ENCODE assay signal across 16 cellular contexts in the genomic region with DNA sequence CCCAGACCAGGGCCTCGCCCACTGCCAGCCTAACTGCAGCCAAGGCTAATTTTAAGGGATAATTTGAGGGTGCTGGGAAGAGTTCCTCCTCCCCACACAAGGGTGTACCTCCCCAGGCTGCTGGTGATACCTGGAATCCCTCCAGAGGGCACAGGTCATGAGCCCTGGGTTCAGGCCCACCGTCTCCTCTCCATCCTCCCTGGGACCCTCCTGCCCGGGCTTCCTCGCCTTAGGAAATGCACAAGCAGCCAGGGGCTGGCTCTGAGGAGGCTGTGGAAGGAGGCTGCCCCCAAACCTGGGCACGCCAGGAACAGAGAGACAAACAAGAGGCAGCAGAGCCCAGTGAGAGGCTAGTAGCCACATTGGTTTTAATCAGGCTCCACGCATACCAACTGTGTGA. TPM values are rescaled to one million over a fixed set of nuclear protein-coding genes. Genes with fewer than 3 reads are reported as not detected.
DNase-seq lines count a peak whose midpoint lies in the region; ATAC-seq and TF ChIP-seq lines count a peak whose summit lies in the region.
"Had no signal": no experiment of that assay in that cellular context is flagged by ENCODE, and none has a peak within 500 bp of the region (broad histone marks: within the 10 kb centered on the region; RNA-seq: fewer than 3 reads in every experiment).

No MANE protein-coding gene starts in this region.

- peak overlapping the region in 10 of 11 experiments; percentile 83 to 99 (median 93); a peak in 20 of 22 replicates for H3K4me2 ChIP-seq in BLaER1 treated with 17β-estradiol and CSF1 and Interleukin-3, amounts not matched to agents 10 nM and 100 nM
- H3K4me2 ChIP-seq in mesendoderm (ENCODE audit: low read length) = no peak overlapping the region

- no peak overlapping the region for H3K4me3 ChIP-seq in BLaER1 treated with 17β-estradiol and CSF1 and Interleukin-3, amounts not matched to agents 10 nM and 100 nM
- H3K4me3 ChIP-seq in mesendoderm (ENCODE audit: low read length) (no peak overlapping the region), suprapubic skin (no peak overlapping the region)

- H3K27me3 ChIP-seq in BLaER1 treated with 17β-estradiol and CSF1 and Interleukin-3, amounts not matched to agents 10 nM and 100 nM = no peaks in the 10 kb centered on the region
- H3K27me3 ChIP-seq in mesendoderm (ENCODE audit: insufficient read depth, low read length, poor library complexity) (no peaks in the 10 kb centered on the region), suprapubic skin (no peaks in the 10 kb centered on the region)

- no peaks in the 10 kb centered on the region for H3K9me3 ChIP-seq in BLaER1 treated with 17β-estradiol and CSF1 and Interleukin-3, amounts not matched to agents 10 nM and 100 nM (replicated peaks in 1 of 11)
- no peaks in the 10 kb centered on the region for H3K9me3 ChIP-seq in suprapubic skin

- no peak overlapping the region for H3K27ac Mint-ChIP-seq in chondrocyte (ENCODE audit: unreplicated experiment)
- no peak overlapping the region for H3K27ac Mint-ChIP-seq in activated CD8-positive, alpha-beta memory T cell treated with anti-CD3 and anti-CD28 coated beads, Interleukin-2, amount 10 ng/mL, durations not matched to agents 7 days and 5 days
- no peak overlapping the region for H3K27ac Mint-ChIP-seq in progenitor cell of endocrine pancreas
- H3K27ac Mint-ChIP-seq: CD4-positive, CD25-positive, alpha-beta regulatory T cell; HFFc6 had no signal

- peak overlapping the region; percentile 46 for H3K4ac ChIP-seq in mesendoderm (ENCODE audit: low read depth, low read length)

- H3K9me3 Mint-ChIP-seq in chondrocyte (ENCODE audit: low read depth) (no peaks in the 10 kb centered on the region), progenitor cell of endocrine pancreas (ENCODE audit: low read depth) (no peaks in the 10 kb centered on the region)
- no peaks in the 10 kb centered on the region for H3K9me3 Mint-ChIP-seq in activated CD8-positive, alpha-beta memory T cell treated with anti-CD3 and anti-CD28 coated beads, Interleukin-2, amount 10 ng/mL, durations not matched to agents 7 days and 5 days (ENCODE audit: low read depth)
- H3K9me3 Mint-ChIP-seq: CD4-positive, CD25-positive, alpha-beta regulatory T cell; HFFc6 had no signal

- H2BK5ac ChIP-seq in mesendoderm (ENCODE audit: low read length) = peak overlapping the region; percentile 25

- no CpG with 5 or more reads among the region's 6 CpGs for WGBS in mesendoderm (ENCODE audit: extremely low coverage, insufficient coverage, low lambda C conversion rate)
- 90% methylated on average over 5 of the region's 6 CpGs for WGBS in suprapubic skin

- H3K56ac ChIP-seq in mesendoderm (ENCODE audit: low read length) = peak overlapping the region; percentile 94

- H4K20me1 ChIP-seq in BLaER1 treated with 17β-estradiol and CSF1 and Interleukin-3, amounts not matched to agents 10 nM and 100 nM = no peaks in the 10 kb centered on the region; a peak in 1 of 22 replicates

- H3K23ac ChIP-seq in mesendoderm (ENCODE audit: low read length) = no peak overlapping the region

- no peaks in the 10 kb centered on the region for H3K36me3 ChIP-seq in BLaER1 treated with 17β-estradiol and CSF1 and Interleukin-3, amounts not matched to agents 10 nM and 100 nM
- H3K36me3 ChIP-seq in mesendoderm (ENCODE audit: control insufficient read depth, insufficient read depth, low read length) (no peaks in the 10 kb centered on the region), suprapubic skin (no peaks in the 10 kb centered on the region)

- peak; percentile 43 for DNase-seq in chondrocyte (ENCODE audit: low spot score)
- no peak for DNase-seq in mesendoderm
- DNase-seq in suprapubic skin (ENCODE audit: low spot score in 2 of 2) = no peak
- DNase-seq in pons (ENCODE audit: low spot score) = no peak
- no peak for DNase-seq in SHP77 (lab: John Stamatoyannopoulos, UW)
- DNase-seq in activated CD8-positive, alpha-beta memory T cell treated with anti-CD3 and anti-CD28 coated beads, Interleukin-2, amount 10 ng/mL, durations not matched to agents 7 days and 5 days = no peak
- DNase-seq in progenitor cell of endocrine pancreas (ENCODE audit: low spot score, unreplicated experiment) = no peak
- DNase-seq: CD4-positive, CD25-positive, alpha-beta regulatory T cell; HFFc6; KG1; NCI-H1417 treated with DMSO at 0.1 percent for 48 hours; NCI-H2029; NCI-H2171; NCI-H446; NCI-H774 had no signal

- TF ChIP-seq POLR2A in suprapubic skin (IDR thresholded peaks at IDR 0.05) = no peak

- H4K8ac ChIP-seq in mesendoderm (ENCODE audit: low read depth, low read length) = no peak overlapping the region

- H3K79me2 ChIP-seq in mesendoderm (ENCODE audit: control insufficient read depth, insufficient read depth, low read length) = no peaks in the 10 kb centered on the region

- H3K9ac ChIP-seq in BLaER1 treated with 17β-estradiol and CSF1 and Interleukin-3, amounts not matched to agents 10 nM and 100 nM = peak overlapping the region in 3 of 11 experiments; percentile 1 to 77 (median 18); a peak in 1 of 22 replicates
- H3K9ac ChIP-seq in mesendoderm (ENCODE audit: low read length) = no peak overlapping the region

- no peaks in the 10 kb centered on the region for H3K36me3 Mint-ChIP-seq in chondrocyte (ENCODE audit: low read depth)
- H3K36me3 Mint-ChIP-seq in activated CD8-positive, alpha-beta memory T cell treated with anti-CD3 and anti-CD28 coated beads, Interleukin-2, amount 10 ng/mL, durations not matched to agents 7 days and 5 days = no peaks in the 10 kb centered on the region
- H3K36me3 Mint-ChIP-seq in progenitor cell of endocrine pancreas (ENCODE audit: insufficient read depth) = no peaks in the 10 kb centered on the region
- H3K36me3 Mint-ChIP-seq: CD4-positive, CD25-positive, alpha-beta regulatory T cell had no signal

- peak overlapping the region; percentile 71 for H2AK5ac ChIP-seq in mesendoderm (ENCODE audit: low read length)

- no peak for ATAC-seq in activated CD8-positive, alpha-beta memory T cell treated with anti-CD3 and anti-CD28 coated beads, Interleukin-2, amount 10 ng/mL, durations not matched to agents 7 days and 5 days

- no peak for TF ChIP-seq EP300 in suprapubic skin (IDR thresholded peaks at IDR 0.05)

- peak overlapping the region in 6 of 11 experiments; percentile 13 to 91 (median 84); a peak in 11 of 22 replicates for H3K27ac ChIP-seq in BLaER1 treated with 17β-estradiol and CSF1 and Interleukin-3, amounts not matched to agents 10 nM and 100 nM
- H3K27ac ChIP-seq in mesendoderm (ENCODE audit: low read depth, low read length) (no peak overlapping the region), suprapubic skin (peak overlapping the region; percentile 57)

- peaks cover 47 to 83% (median 68%) of the 10 kb centered on the region in 10 experiments for H3K4me1 ChIP-seq in BLaER1 treated with 17β-estradiol and CSF1 and Interleukin-3, amounts not matched to agents 10 nM and 100 nM
- H3K4me1 ChIP-seq in mesendoderm (ENCODE audit: control insufficient read depth, low read depth, low read length) = peaks cover 44% of the 10 kb centered on the region
- peaks cover 95% of the 10 kb centered on the region for H3K4me1 ChIP-seq in suprapubic skin

- peak overlapping the region; percentile 7 for H3K18ac ChIP-seq in mesendoderm (ENCODE audit: low read length)

- H3K4me3 Mint-ChIP-seq in chondrocyte (ENCODE audit: unreplicated experiment) = no peak overlapping the region
- H3K4me3 Mint-ChIP-seq in activated CD8-positive, alpha-beta memory T cell treated with anti-CD3 and anti-CD28 coated beads, Interleukin-2, amount 10 ng/mL, durations not matched to agents 7 days and 5 days = no peak overlapping the region
- H3K4me3 Mint-ChIP-seq in progenitor cell of endocrine pancreas (ENCODE audit: low read depth) = no peak overlapping the region
- H3K4me3 Mint-ChIP-seq: HFFc6 had no signal

- H4K5ac ChIP-seq in mesendoderm (ENCODE audit: low read length) = peak overlapping the region; percentile 26

- no peaks in the 10 kb centered on the region for H3K79me1 ChIP-seq in mesendoderm (ENCODE audit: low read length)

- CTCF ChIA-PET in activated CD8-positive, alpha-beta memory T cell treated with anti-CD3 and anti-CD28 coated beads, Interleukin-2, amount 10 ng/mL, durations not matched to agents 7 days and 5 days (lab: Charles Lee) = interaction anchor here (2.4 kb wide), 1 partner anchor 33 kb away, joined by 6 read pairs; no protein-coding TSS in a partner anchor

- peaks cover 75% of the 10 kb centered on the region for H3K4me1 Mint-ChIP-seq in chondrocyte (ENCODE audit: low read depth)
- peaks cover 49% of the 10 kb centered on the region for H3K4me1 Mint-ChIP-seq in activated CD8-positive, alpha-beta memory T cell treated with anti-CD3 and anti-CD28 coated beads, Interleukin-2, amount 10 ng/mL, durations not matched to agents 7 days and 5 days
- peaks cover 19% of the 10 kb centered on the region for H3K4me1 Mint-ChIP-seq in progenitor cell of endocrine pancreas (ENCODE audit: low read depth)

- H2BK120ac ChIP-seq in mesendoderm (ENCODE audit: low read depth, low read length) = peak overlapping the region; percentile 62

- no peak for TF ChIP-seq CTCF in chondrocyte (IDR thresholded peaks at IDR 0.05)
- no peak for TF ChIP-seq CTCF in suprapubic skin (IDR thresholded peaks at IDR 0.05)
- no peak for TF ChIP-seq CTCF in progenitor cell of endocrine pancreas (IDR thresholded peaks at IDR 0.05; ENCODE audit: unreplicated experiment)

- H2BK15ac ChIP-seq in mesendoderm (replicated peaks; ENCODE audit: low read depth) = no peak overlapping the region

- H3K27me3 Mint-ChIP-seq in chondrocyte (ENCODE audit: low read depth) (no peaks in the 10 kb centered on the region), progenitor cell of endocrine pancreas (peaks cover 18% of the 10 kb centered on the region)
- peaks cover 5% of the 10 kb centered on the region for H3K27me3 Mint-ChIP-seq in activated CD8-positive, alpha-beta memory T cell treated with anti-CD3 and anti-CD28 coated beads, Interleukin-2, amount 10 ng/mL, durations not matched to agents 7 days and 5 days

RNA-seq across cellular contexts. Expression of a gene that starts 16.6 kb away (rescaled TPM):
- total RNA-seq in chondrocyte (41.7 to 46.2 TPM (median 42.3 TPM) in 3 replicates), suprapubic skin (100 to 1,000 TPM in 3 of 4 donors, 10 to 100 TPM in 1; 85.5 to 155 (median 128) TPM), progenitor cell of endocrine pancreas (27.1 and 29.8 TPM in 2 replicates)
- polyA plus RNA-seq in mesendoderm (2013, experiment 1 of 2) = 62.6 TPM
- 61.3 TPM for polyA plus RNA-seq in mesendoderm (2013, experiment 2 of 2)
- total RNA-seq in activated CD8-positive, alpha-beta memory T cell treated with anti-CD3 and anti-CD28 coated beads, Interleukin-2, amount 10 ng/mL, durations not matched to agents 7 days and 5 days = 1 to 10 TPM in 1 of 2 experiments, under 1 TPM in 1; 0.35 to 1.5 TPM
- total RNA-seq: CD4-positive, CD25-positive, alpha-beta regulatory T cell had no signal
- polyA plus RNA-seq: CD4-positive, CD25-positive, alpha-beta regulatory T cell had no signal

Comparison
In these comparisons a context has a peak if more than half of its experiments do, and no peak if none do; other contexts are left out.
1. RNA of a gene that starts 16.6 kb away (total RNA-seq): 85.5 to 155 TPM in suprapubic skin, 41.7 to 46.2 TPM in chondrocyte and 27.1 to 29.8 TPM in progenitor cell of endocrine pancreas; 0.35 to 1.5 TPM in activated CD8-positive, alpha-beta memory T cell treated with anti-CD3 and anti-CD28 coated beads, Interleukin-2, amount 10 ng/mL, durations not matched to agents 7 days and 5 days; every median in the first group is over 10 times any median in the second.